In the genomic region with DNA sequence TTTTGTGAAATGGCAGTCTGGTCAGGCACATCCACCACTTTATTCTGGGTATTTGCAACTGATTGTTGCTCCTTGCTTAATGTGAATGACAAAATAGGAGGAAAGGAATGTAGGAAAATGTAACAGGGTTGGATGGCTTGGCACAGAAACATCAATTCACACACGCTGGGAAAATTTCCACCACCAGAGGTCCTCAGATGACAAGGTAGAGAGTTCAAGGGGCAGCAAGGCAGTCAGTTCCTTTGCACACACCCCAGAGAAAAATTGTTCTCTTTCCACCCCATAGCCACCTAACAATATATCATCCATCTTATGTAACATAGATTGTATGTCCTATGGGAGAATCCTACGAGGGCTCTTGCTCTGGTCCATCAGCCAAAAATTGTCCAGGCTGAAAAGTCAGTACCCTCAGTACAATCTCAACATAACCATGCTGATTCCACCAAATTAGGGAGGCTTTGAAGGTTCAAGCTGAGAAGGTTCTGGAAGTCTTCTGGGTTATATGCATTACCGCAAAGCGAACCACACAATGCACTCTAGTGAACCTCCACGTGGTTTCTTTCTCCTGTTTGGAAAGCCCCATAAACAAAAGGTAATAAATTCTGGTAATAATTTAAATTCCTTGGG, we compare ENCODE assay signal across 8 cellular contexts. TPM values are rescaled to one million over a fixed set of nuclear protein-coding genes. Genes with fewer than 3 reads are reported as not detected.
A peak's percentile ranks its signal among the peaks of the same experiment; 100 is the strongest.
DNase-seq lines count a peak whose midpoint lies in the region; ATAC-seq and TF ChIP-seq lines count a peak whose summit lies in the region.

No MANE protein-coding gene starts in this region.

- no peaks in the 10 kb centered on the region for H3K79me2 ChIP-seq in DND-41 (ENCODE audit: insufficient read depth, low read length)

- H3K4me3 ChIP-seq in DND-41 (ENCODE audit: low read depth in 1 of 2, low read length in 2 of 2): no peak overlapping the region

- H3K4me3 Mint-ChIP-seq in activated CD4-positive, alpha-beta T cell treated with anti-CD3 and anti-CD28 coated beads, Interleukin-2, amount 10 ng/mL, durations not matched to agents 24 days and 14 days: no peak overlapping the region
- no peak overlapping the region for H3K4me3 Mint-ChIP-seq in mesothelial cell of epicardium
- H3K4me3 Mint-ChIP-seq in stimulated activated effector memory CD8-positive, alpha-beta T cell treated with anti-CD3 and anti-CD28 coated beads, Interleukin-12 subunit alpha, Interleukin-12 subunit beta, amount 100 ng/mL, for 72 hours: no peak overlapping the region

- no peak overlapping the region for H3K9ac ChIP-seq in DND-41 (ENCODE audit: low read depth, low read length)

- H3K4me2 ChIP-seq in DND-41 (ENCODE audit: insufficient read depth, low read length): no peak overlapping the region

- H4K20me1 ChIP-seq in DND-41 (ENCODE audit: insufficient read depth, low read length): no peaks in the 10 kb centered on the region

- H3K36me3 ChIP-seq in DND-41 (ENCODE audit: insufficient read depth, low read length): no peaks in the 10 kb centered on the region

- H2AFZ ChIP-seq in DND-41 (ENCODE audit: low read depth, low read length): no peak overlapping the region

- no peak overlapping the region for H3K27ac ChIP-seq in DND-41 (ENCODE audit: low read length)

- no peak overlapping the region for H3K27ac Mint-ChIP-seq in activated CD4-positive, alpha-beta T cell treated with anti-CD3 and anti-CD28 coated beads, Interleukin-2, amount 10 ng/mL, durations not matched to agents 24 days and 14 days
- no peak overlapping the region for H3K27ac Mint-ChIP-seq in mesothelial cell of epicardium
- H3K27ac Mint-ChIP-seq in stimulated activated effector memory CD8-positive, alpha-beta T cell treated with anti-CD3 and anti-CD28 coated beads, Interleukin-12 subunit alpha, Interleukin-12 subunit beta, amount 100 ng/mL, for 72 hours: no peak overlapping the region

- no peaks in the 10 kb centered on the region for H3K4me1 ChIP-seq in DND-41 (ENCODE audit: insufficient read depth, low read length)

- peak; percentile 87 for ATAC-seq in DND-41 (ENCODE audit: insufficient read depth, low read depth)
- no peak for ATAC-seq in stimulated activated effector memory CD8-positive, alpha-beta T cell treated with anti-CD3 and anti-CD28 coated beads, Interleukin-12 subunit alpha, Interleukin-12 subunit beta, amount 100 ng/mL, for 72 hours
- no peak for ATAC-seq in HG03196 (IDR thresholded peaks at IDR 0.05; ENCODE audit: unreplicated experiment)

- DNase-seq in DND-41 (peak; percentile 67), HCEC 1CT (peak; percentile 65), NCI-H345 treated with DMSO at 0.1 percent for 48 hours (lab: John Stamatoyannopoulos, UW; ENCODE audit: unreplicated experiment) (peak; percentile 6), dermis microvascular lymphatic vessel endothelial cell (ENCODE audit: low read depth in 2 of 2) (peak; percentile 25 to 44), mesothelial cell of epicardium (ENCODE audit: low spot score in 2 of 2, unreplicated experiment in 2 of 2) (peak in 1 of 2 experiments; percentile 49)
- peak; percentile 85 for DNase-seq in activated CD4-positive, alpha-beta T cell treated with anti-CD3 and anti-CD28 coated beads, Interleukin-2, amount 10 ng/mL, durations not matched to agents 24 days and 14 days
- peak; percentile 11 to 64 for DNase-seq in stimulated activated effector memory CD8-positive, alpha-beta T cell treated with anti-CD3 and anti-CD28 coated beads, Interleukin-12 subunit alpha, Interleukin-12 subunit beta, amount 100 ng/mL, for 72 hours (ENCODE audit: low spot score in 2 of 2)

- H3K27me3 Mint-ChIP-seq in activated CD4-positive, alpha-beta T cell treated with anti-CD3 and anti-CD28 coated beads, Interleukin-2, amount 10 ng/mL, durations not matched to agents 24 days and 14 days: peaks cover 2% of the 10 kb centered on the region
- H3K27me3 Mint-ChIP-seq in mesothelial cell of epicardium (ENCODE audit: low read depth): no peaks in the 10 kb centered on the region

- no peaks in the 10 kb centered on the region for H3K36me3 Mint-ChIP-seq in activated CD4-positive, alpha-beta T cell treated with anti-CD3 and anti-CD28 coated beads, Interleukin-2, amount 10 ng/mL, durations not matched to agents 24 days and 14 days (ENCODE audit: low read depth)
- H3K36me3 Mint-ChIP-seq in mesothelial cell of epicardium: no peaks in the 10 kb centered on the region
- H3K36me3 Mint-ChIP-seq in stimulated activated effector memory CD8-positive, alpha-beta T cell treated with anti-CD3 and anti-CD28 coated beads, Interleukin-12 subunit alpha, Interleukin-12 subunit beta, amount 100 ng/mL, for 72 hours: no peaks in the 10 kb centered on the region

- TF ChIP-seq CTCF in DND-41 (IDR thresholded peaks at IDR 0.05; ENCODE audit: borderline replicate concordance, extremely low read depth, low read length, poor library complexity, severe bottlenecking) (peak; percentile 84), mesothelial cell of epicardium (IDR thresholded peaks at IDR 0.05; ENCODE audit: unreplicated experiment) (peak; percentile 41)

- intact Hi-C loops in activated CD4-positive, alpha-beta T cell treated with anti-CD3 and anti-CD28 coated beads, Interleukin-2, amount 10 ng/mL, durations not matched to agents 24 days and 14 days (cut with micrococcal nuclease): loop anchor here (2.0 to 5.0 kb wide), 2 partner anchors 92 to 561 kb away; no protein-coding TSS in a partner anchor

- no peaks in the 10 kb centered on the region for H3K9me3 Mint-ChIP-seq in activated CD4-positive, alpha-beta T cell treated with anti-CD3 and anti-CD28 coated beads, Interleukin-2, amount 10 ng/mL, durations not matched to agents 24 days and 14 days
- H3K9me3 Mint-ChIP-seq in mesothelial cell of epicardium: no peaks in the 10 kb centered on the region
- no peaks in the 10 kb centered on the region for H3K9me3 Mint-ChIP-seq in stimulated activated effector memory CD8-positive, alpha-beta T cell treated with anti-CD3 and anti-CD28 coated beads, Interleukin-12 subunit alpha, Interleukin-12 subunit beta, amount 100 ng/mL, for 72 hours

- H3K27me3 ChIP-seq in DND-41 (ENCODE audit: insufficient read depth, low read length, poor library complexity): no peaks in the 10 kb centered on the region

- no peaks in the 10 kb centered on the region for H3K4me1 Mint-ChIP-seq in activated CD4-positive, alpha-beta T cell treated with anti-CD3 and anti-CD28 coated beads, Interleukin-2, amount 10 ng/mL, durations not matched to agents 24 days and 14 days
- H3K4me1 Mint-ChIP-seq in mesothelial cell of epicardium: no peaks in the 10 kb centered on the region
- H3K4me1 Mint-ChIP-seq in stimulated activated effector memory CD8-positive, alpha-beta T cell treated with anti-CD3 and anti-CD28 coated beads, Interleukin-12 subunit alpha, Interleukin-12 subunit beta, amount 100 ng/mL, for 72 hours: no peaks in the 10 kb centered on the region

- H3K9me3 ChIP-seq in DND-41 (ENCODE audit: insufficient read depth, low read length, severe bottlenecking): no peaks in the 10 kb centered on the region

RNA-seq across cellular contexts. Expression of gene AGXT2, which starts 42.1 kb away (rescaled TPM):
- total RNA-seq in activated CD4-positive, alpha-beta T cell treated with anti-CD3 and anti-CD28 coated beads, Interleukin-2, amount 10 ng/mL, durations not matched to agents 24 days and 14 days: not detected in 2 replicates
- total RNA-seq in dermis microvascular lymphatic vessel endothelial cell (not detected in 2 replicates), mesothelial cell of epicardium (not detected in 3 replicates)
